19 cellular contexts compared by ENCODE assay signal in genomic region chr11:71248251-71248570, GRCh38. TPM values are rescaled to one million over a fixed set of nuclear protein-coding genes. Genes with fewer than 3 reads are reported as not detected.
DNase-seq lines count a peak whose midpoint lies in the region; ATAC-seq lines count a peak whose summit lies in the region.
"Had no signal": no experiment of that assay in that cellular context is flagged by ENCODE, and none has a peak within 500 bp of the region (broad histone marks: within the 10 kb centered on the region; RNA-seq: fewer than 3 reads in every experiment).

No MANE protein-coding gene starts in this region.

- H3K36me3 ChIP-seq in iPS-20b (ENCODE audit: insufficient read depth, low read depth, low read length) (no peaks in the 10 kb centered on the region), trophoblast cell (ENCODE audit: control insufficient read depth in 1 of 2, insufficient read depth in 2 of 2, low read length in 2 of 2) (peaks cover 0 to 6% of the 10 kb centered on the region in 2 experiments)

- peak overlapping the region; percentile 95 for H3K27ac ChIP-seq in iPS-20b (ENCODE audit: low read length)
- H3K27ac ChIP-seq in trophoblast cell (ENCODE audit: low read depth, low read length): peak overlapping the region; percentile 10
- H3K27ac ChIP-seq: PC-9 had no signal

- peak overlapping the region; percentile 27 for H3K14ac ChIP-seq in trophoblast cell (ENCODE audit: low read length)

- peak overlapping the region; percentile 58; the same call in 1 of the 2 replicates for H3K4me3 ChIP-seq in iPS-20b (ENCODE audit: low read length)
- no peak overlapping the region for H3K4me3 ChIP-seq in trophoblast cell (ENCODE audit: low read depth, low read length)
- H3K4me3 ChIP-seq: PC-9 had no signal

- H3K23ac ChIP-seq in trophoblast cell (ENCODE audit: low read length): no peak overlapping the region

- H3K9ac ChIP-seq in iPS-20b (ENCODE audit: low read depth, low read length) (peak overlapping the region; percentile 80; the same call in 1 of the 2 replicates), trophoblast cell (ENCODE audit: low read length) (no peak overlapping the region)

- peak overlapping the region; percentile 19 for H3K4ac ChIP-seq in trophoblast cell (ENCODE audit: low read depth, low read length)

- ATAC-seq in HG03159 (IDR thresholded peaks at IDR 0.05; ENCODE audit: unreplicated experiment) (no peak), GM18502 (IDR thresholded peaks at IDR 0.05; ENCODE audit: poor library complexity, unreplicated experiment) (no peak), GM21786 (IDR thresholded peaks at IDR 0.05; ENCODE audit: unreplicated experiment) (no peak)
- ATAC-seq: HCT116 had no signal

- H4K8ac ChIP-seq in trophoblast cell (ENCODE audit: low read depth, low read length): peak overlapping the region; percentile 22

- H2AFZ ChIP-seq in trophoblast cell (ENCODE audit: insufficient read depth, low read length, poor library complexity): peak overlapping the region; percentile 25
- H2AFZ ChIP-seq: PC-9 had no signal

- H3K79me1 ChIP-seq in trophoblast cell (ENCODE audit: low read length): peaks cover 51% of the 10 kb centered on the region

- no peak overlapping the region for H4K12ac ChIP-seq in trophoblast cell (ENCODE audit: low read depth, low read length)

- H3K27me3 ChIP-seq in iPS-20b (ENCODE audit: insufficient read depth, low read length): peaks cover 25% of the 10 kb centered on the region
- H3K27me3 ChIP-seq in trophoblast cell (ENCODE audit: insufficient read depth, low read length): no peaks in the 10 kb centered on the region

- WGBS in trophoblast cell (ENCODE audit: extremely low coverage, insufficient coverage, insufficient read length): no CpG with 5 or more reads among the region's 13 CpGs

- no peak overlapping the region for H2BK5ac ChIP-seq in trophoblast cell (ENCODE audit: low read depth, low read length, poor library complexity)

- no peak overlapping the region for H3K4me2 ChIP-seq in trophoblast cell (ENCODE audit: low read length)

- H3K79me2 ChIP-seq in trophoblast cell (ENCODE audit: control insufficient read depth, insufficient read depth, low read length, poor library complexity): peaks cover 34% of the 10 kb centered on the region

- H3K9me3 ChIP-seq in iPS-20b (ENCODE audit: insufficient read depth, low read depth, low read length) (no peaks in the 10 kb centered on the region), trophoblast cell (ENCODE audit: insufficient read depth, low read depth, low read length) (no peaks in the 10 kb centered on the region)

- H2BK12ac ChIP-seq in trophoblast cell (ENCODE audit: low read length): peak overlapping the region; percentile 79

- H2BK120ac ChIP-seq in trophoblast cell (ENCODE audit: insufficient read depth, low read length, poor library complexity): peak overlapping the region; percentile 26

- peak overlapping the region; percentile 37 for H3K18ac ChIP-seq in trophoblast cell (ENCODE audit: low read length)

- peaks cover 62% of the 10 kb centered on the region for H3K4me1 ChIP-seq in iPS-20b (ENCODE audit: insufficient read depth, low read length)
- H3K4me1 ChIP-seq in trophoblast cell (ENCODE audit: control insufficient read depth in 1 of 2, insufficient read depth in 2 of 2, low read length in 2 of 2): peaks cover 47 to 50% of the 10 kb centered on the region in 2 experiments

- peak overlapping the region; percentile 78 for H4K91ac ChIP-seq in trophoblast cell (ENCODE audit: low read depth, low read length)

- peak; percentile 44 for DNase-seq in activated effector memory CD4-positive, alpha-beta T cell treated with anti-CD3 and anti-CD28 coated beads, Interleukin-2, amount 50 U/mL, for 16 hours
- no peak for DNase-seq in activated effector memory CD4-positive, alpha-beta T cell treated with Interleukin-2 at 50 U/mL for 16 hours
- DNase-seq in trophoblast cell (no peak), NCI-H82 treated with DMSO at 0.1 percent for 48 hours (lab: John Stamatoyannopoulos, UW; ENCODE audit: unreplicated experiment) (no peak)
- DNase-seq: 8988T; CD4-positive, CD25-positive, alpha-beta regulatory T cell; COR-L47; DMS 273 treated with DMSO at 0.1 percent for 48 hours; DND-41; KG1; NCI-H1417 treated with DMSO at 0.1 percent for 48 hours; NCI-H187 treated with DMSO at 0.1 percent for 48 hours; NCI-H2227 treated with DMSO at 0.1 percent for 48 hours; PC-9 had no signal

- no peak overlapping the region for H2AK5ac ChIP-seq in trophoblast cell (ENCODE audit: low read length)

RNA-seq across cellular contexts. Expression of gene SHANK2, which starts 4.2 kb away (rescaled TPM):
- 20.8 and 21.4 TPM in 2 replicates for polyA plus RNA-seq in trophoblast cell (2013)
- polyA plus RNA-seq: CD4-positive, CD25-positive, alpha-beta regulatory T cell had no signal
